ENCODE assay signal across 2 cellular contexts in the genomic region with DNA sequence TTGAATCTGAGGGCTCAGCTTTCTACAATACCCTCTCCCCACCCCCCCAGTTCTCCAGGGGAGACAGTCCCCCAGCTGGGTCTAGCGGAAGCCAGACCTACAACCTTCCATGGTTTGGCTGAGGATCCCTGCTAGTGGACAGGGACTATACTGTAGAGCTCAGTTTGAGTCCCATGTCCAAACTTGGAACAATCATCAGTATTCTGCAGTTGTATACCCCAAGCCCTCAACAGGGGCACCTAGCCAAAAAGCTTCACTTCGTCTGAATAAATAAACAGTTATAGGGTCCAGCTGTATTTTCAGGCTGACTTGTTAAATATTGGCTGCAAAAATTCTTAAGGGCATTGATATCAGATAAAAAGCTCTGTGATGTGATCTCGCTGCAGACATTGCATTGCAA.
TF ChIP-seq lines count a peak whose summit lies in the region.

No MANE protein-coding gene starts in this region.

TF ChIP-seq in HEK293T, 16 proteins besides CTCF, POLR2A, EP300 and RAD21:
- TF ChIP-seq SP1 (IDR thresholded peaks at IDR 0.05) (no peak), LEF1 (IDR thresholded peaks at IDR 0.05; ENCODE audit: borderline replicate concordance) (no peak), ZNF384 (IDR thresholded peaks at IDR 0.05) (no peak), FOXM1 (IDR thresholded peaks at IDR 0.05; ENCODE audit: borderline replicate concordance) (no peak), SUZ12 (IDR thresholded peaks at IDR 0.05) (no peak), TARDBP (IDR thresholded peaks at IDR 0.05) (no peak)
- TF ChIP-seq, protein P1, sequence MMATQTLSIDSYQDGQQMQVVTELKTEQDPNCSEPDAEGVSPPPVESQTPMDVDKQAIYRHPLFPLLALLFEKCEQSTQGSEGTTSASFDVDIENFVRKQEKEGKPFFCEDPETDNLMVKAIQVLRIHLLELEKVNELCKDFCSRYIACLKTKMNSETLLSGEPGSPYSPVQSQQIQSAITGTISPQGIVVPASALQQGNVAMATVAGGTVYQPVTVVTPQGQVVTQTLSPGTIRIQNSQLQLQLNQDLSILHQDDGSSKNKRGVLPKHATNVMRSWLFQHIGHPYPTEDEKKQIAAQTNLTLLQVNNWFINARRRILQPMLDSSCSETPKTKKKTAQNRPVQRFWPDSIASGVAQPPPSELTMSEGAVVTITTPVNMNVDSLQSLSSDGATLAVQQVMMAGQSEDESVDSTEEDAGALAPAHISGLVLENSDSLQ (IDR thresholded peaks at IDR 0.05): no peak
TF ChIP-seq in HEK293T: peak in this region for 0.

TF ChIP-seq in HepG2, 621 proteins besides CTCF, POLR2A, EP300 and RAD21:
- TF ChIP-seq SATB2 (CRISPR knock-in tag; IDR thresholded peaks at IDR 0.05): no peak
- TF ChIP-seq, protein P2, sequence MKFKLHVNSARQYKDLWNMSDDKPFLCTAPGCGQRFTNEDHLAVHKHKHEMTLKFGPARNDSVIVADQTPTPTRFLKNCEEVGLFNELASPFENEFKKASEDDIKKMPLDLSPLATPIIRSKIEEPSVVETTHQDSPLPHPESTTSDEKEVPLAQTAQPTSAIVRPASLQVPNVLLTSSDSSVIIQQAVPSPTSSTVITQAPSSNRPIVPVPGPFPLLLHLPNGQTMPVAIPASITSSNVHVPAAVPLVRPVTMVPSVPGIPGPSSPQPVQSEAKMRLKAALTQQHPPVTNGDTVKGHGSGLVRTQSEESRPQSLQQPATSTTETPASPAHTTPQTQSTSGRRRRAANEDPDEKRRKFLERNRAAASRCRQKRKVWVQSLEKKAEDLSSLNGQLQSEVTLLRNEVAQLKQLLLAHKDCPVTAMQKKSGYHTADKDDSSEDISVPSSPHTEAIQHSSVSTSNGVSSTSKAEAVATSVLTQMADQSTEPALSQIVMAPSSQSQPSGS (CRISPR knock-in tag; IDR thresholded peaks at IDR 0.05): no peak
- no peak for TF ChIP-seq CHCHD3 (CRISPR knock-in tag; IDR thresholded peaks at IDR 0.05)
TF ChIP-seq in HepG2: peak in this region for 0.
